7 cellular contexts compared by ENCODE assay signal in the genomic region with DNA sequence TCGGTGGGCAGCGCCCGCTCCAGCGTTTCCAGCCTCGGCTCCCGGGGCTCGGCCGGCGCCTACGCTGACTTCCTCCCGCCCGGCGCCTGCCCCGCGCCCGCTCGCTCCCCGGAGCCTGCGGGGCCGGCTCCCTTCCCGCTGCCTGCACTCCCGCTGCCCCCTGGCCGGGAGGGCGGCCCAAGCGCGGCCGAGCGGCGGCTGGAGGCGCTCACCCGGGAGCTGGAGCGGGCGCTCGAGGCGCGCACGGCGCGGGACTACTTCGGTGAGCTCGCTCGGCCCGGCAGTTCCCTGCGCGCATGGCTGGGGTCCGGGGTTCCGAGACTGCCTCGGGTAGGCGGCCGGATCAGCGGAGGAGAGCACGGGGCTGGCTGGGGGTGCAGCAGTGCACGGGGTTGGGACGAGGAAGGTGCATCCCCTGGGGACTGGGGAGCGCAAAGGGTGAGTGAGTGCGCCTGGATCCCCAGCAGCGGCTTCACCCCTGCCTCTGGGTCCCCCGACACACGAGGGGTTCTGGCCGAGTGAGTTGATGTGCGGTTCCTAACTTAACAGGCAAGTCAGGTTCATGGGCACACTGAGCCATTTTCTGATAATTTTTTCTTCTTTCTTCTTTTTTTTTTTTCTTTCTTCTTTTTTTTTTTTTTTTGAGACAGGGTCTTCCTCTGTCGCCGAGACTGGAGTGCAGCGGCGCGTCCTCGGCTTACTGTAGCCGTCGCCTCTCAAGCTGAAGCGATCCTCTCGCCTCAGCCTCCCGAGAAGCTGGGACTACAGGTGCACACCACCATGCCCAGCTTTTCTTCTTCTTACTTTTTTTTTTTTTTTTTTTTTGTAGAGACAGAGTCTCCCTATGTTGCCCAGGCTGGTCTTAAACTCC.
A peak's percentile ranks its signal among the peaks of the same experiment; 100 is the strongest.
DNase-seq lines count a peak whose midpoint lies in the region; ATAC-seq, FAIRE-seq and TF ChIP-seq lines count a peak whose summit lies in the region.

No MANE protein-coding gene starts in this region.

- no peaks in the 10 kb centered on the region for H3K36me3 ChIP-seq in HUES6 (ENCODE audit: control insufficient read depth, insufficient read depth, low read length)

- ATAC-seq in stimulated activated memory B cell treated with anti-CD40 and anti-IgM and Interleukin-4, amounts not matched to agents 10 μg/mL and 1 μg/mL and 100 μg/mL, for 72 hours, result no peak
- ATAC-seq in GM18519 (IDR thresholded peaks at IDR 0.05; ENCODE audit: low FRiP score, unreplicated experiment), result no peak

- peaks cover 60% of the 10 kb centered on the region for H3K27me3 Mint-ChIP-seq in stimulated activated memory B cell treated with anti-CD40 and anti-IgM and Interleukin-4, amounts not matched to agents 10 μg/mL and 1 μg/mL and 100 μg/mL, for 72 hours

- H3K9ac ChIP-seq in HUES6 (ENCODE audit: low read length), result peak overlapping the region; percentile 79

- H3K36me3 Mint-ChIP-seq in stimulated activated memory B cell treated with anti-CD40 and anti-IgM and Interleukin-4, amounts not matched to agents 10 μg/mL and 1 μg/mL and 100 μg/mL, for 72 hours, result no peaks in the 10 kb centered on the region

- in situ Hi-C loops in astrocyte of the cerebellum (cut with HindIII; ENCODE audit: low sequenced_read_pairs), result no loop called here

- TF ChIP-seq POLR2A in H54 (IDR thresholded peaks at IDR 0.05; ENCODE audit: low read depth, low read length), result no peak

- FAIRE-seq in H54 (lab: Jason Lieb, UNC), result no peak

- H3K9me3 ChIP-seq in HUES6 (ENCODE audit: control insufficient read depth, insufficient read depth, low read depth, low read length), result peaks cover 4% of the 10 kb centered on the region; the same call in 1 of the 2 replicates

- H3K27ac ChIP-seq in HUES6 (ENCODE audit: low read depth, low read length), result no peak overlapping the region

- H3K27me3 ChIP-seq in HUES6 (ENCODE audit: control insufficient read depth, insufficient read depth, low read length), result peaks cover 19% of the 10 kb centered on the region

- no peak for TF ChIP-seq CTCF in astrocyte of the cerebellum (IDR thresholded peaks at IDR 0.05; ENCODE audit: low read depth, low read length, missing control alignments)

- DNase-seq in astrocyte of the cerebellum (ENCODE audit: low read depth) (no peak), iPS-NIHi11 (ENCODE audit: low spot score) (peak; percentile 65), H54 (ENCODE audit: insufficient read length, low spot score) (no peak)
- DNase-seq in stimulated activated CD4-positive, alpha-beta T cell treated with anti-CD3 and anti-CD28 coated beads, Interleukin-12 subunit alpha, Interleukin-12 subunit beta, amount 100 ng/mL, for 4 hours, result no peak

- H3K9me3 Mint-ChIP-seq in stimulated activated memory B cell treated with anti-CD40 and anti-IgM and Interleukin-4, amounts not matched to agents 10 μg/mL and 1 μg/mL and 100 μg/mL, for 72 hours, result no peaks in the 10 kb centered on the region

- H3K4me1 Mint-ChIP-seq in stimulated activated memory B cell treated with anti-CD40 and anti-IgM and Interleukin-4, amounts not matched to agents 10 μg/mL and 1 μg/mL and 100 μg/mL, for 72 hours, result peaks cover 8% of the 10 kb centered on the region

- H3K4me3 ChIP-seq in HUES6 (ENCODE audit: low read depth, low read length), result peak overlapping the region; percentile 95
- H3K4me3 ChIP-seq in astrocyte of the cerebellum (ENCODE audit: low read depth, low read length), result peak overlapping the region; percentile 70

- no peak overlapping the region for H3K27ac Mint-ChIP-seq in stimulated activated memory B cell treated with anti-CD40 and anti-IgM and Interleukin-4, amounts not matched to agents 10 μg/mL and 1 μg/mL and 100 μg/mL, for 72 hours

- peaks cover 17% of the 10 kb centered on the region for H3K4me1 ChIP-seq in HUES6 (ENCODE audit: control insufficient read depth, insufficient read depth, low read length)

- H3K4me3 Mint-ChIP-seq in stimulated activated memory B cell treated with anti-CD40 and anti-IgM and Interleukin-4, amounts not matched to agents 10 μg/mL and 1 μg/mL and 100 μg/mL, for 72 hours, result peak overlapping the region; percentile 62
